In the genomic region with DNA sequence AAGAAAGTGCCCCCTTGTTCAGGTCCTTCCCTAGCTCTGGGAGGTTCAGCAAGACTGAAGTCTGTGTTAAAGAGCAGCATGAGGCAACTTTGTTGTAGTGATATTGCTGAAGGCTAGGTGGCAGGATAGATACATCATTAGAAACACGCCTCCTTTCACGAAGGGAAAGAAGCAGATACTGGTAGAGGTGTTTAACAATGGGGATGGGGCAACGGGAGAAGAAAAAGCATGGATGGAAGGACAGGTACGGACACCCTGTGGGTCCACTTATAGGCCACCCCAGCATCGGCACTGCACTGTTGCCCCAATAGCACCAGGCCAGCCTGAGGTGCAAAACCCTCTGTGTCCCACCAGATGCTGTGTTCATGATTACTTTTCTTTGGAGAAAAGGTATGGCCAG, we compare ENCODE assay signal across 8 cellular contexts. TPM values are rescaled to one million over a fixed set of nuclear protein-coding genes. Genes with fewer than 3 reads are reported as not detected.
A peak's percentile ranks its signal among the peaks of the same experiment; 100 is the strongest.
DNase-seq lines count a peak whose midpoint lies in the region; ATAC-seq and TF ChIP-seq lines count a peak whose summit lies in the region.

No MANE protein-coding gene starts in this region.

- peaks cover 10% of the 10 kb centered on the region for H3K4me1 Mint-ChIP-seq in T-helper 2 cell treated with Interferon-gamma antibody and Interleukin-4, amounts not matched to agents 5 μg/mL and 100 μg/mL, for 36 hours (ENCODE audit: low read depth)

- peak; percentile 72 for TF ChIP-seq CTCF in fibroblast of mammary gland (conservative IDR thresholded peaks at IDR 0.05; ENCODE audit: control insufficient read depth, insufficient read depth, low read depth, low read length)
- TF ChIP-seq CTCF in osteoblast (IDR thresholded peaks at IDR 0.05; ENCODE audit: extremely low read depth, low read depth, low read length) = peak; percentile 77

- H3K9me3 ChIP-seq in osteoblast (ENCODE audit: low read depth, low read length) = no peaks in the 10 kb centered on the region

- H3K79me2 ChIP-seq in osteoblast (ENCODE audit: insufficient read depth, low read length) = no peaks in the 10 kb centered on the region

- peaks cover 49% of the 10 kb centered on the region for H3K27me3 ChIP-seq in osteoblast (ENCODE audit: insufficient read depth, low read length)

- no peak overlapping the region for H2AFZ ChIP-seq in osteoblast (ENCODE audit: low read length)

- peaks cover 4% of the 10 kb centered on the region for H4K20me1 ChIP-seq in osteoblast (ENCODE audit: insufficient read depth, low read length)

- ATAC-seq in GM21360 (IDR thresholded peaks at IDR 0.05; ENCODE audit: unreplicated experiment) = peak; percentile 54
- ATAC-seq in HG02852 (IDR thresholded peaks at IDR 0.05; ENCODE audit: unreplicated experiment) = no peak

- H3K27ac ChIP-seq in osteoblast (ENCODE audit: low read depth, low read length) = no peak overlapping the region

- peaks cover 25% of the 10 kb centered on the region for H3K4me1 ChIP-seq in osteoblast (ENCODE audit: insufficient read depth, low read length)

- H3K36me3 ChIP-seq in osteoblast (ENCODE audit: insufficient read depth, low read length) = no peaks in the 10 kb centered on the region

- H3K4me3 Mint-ChIP-seq in T-helper 2 cell treated with Interferon-gamma antibody and Interleukin-4, amounts not matched to agents 5 μg/mL and 100 μg/mL, for 36 hours = no peak overlapping the region

- no peaks in the 10 kb centered on the region for H3K36me3 Mint-ChIP-seq in T-helper 2 cell treated with Interferon-gamma antibody and Interleukin-4, amounts not matched to agents 5 μg/mL and 100 μg/mL, for 36 hours (ENCODE audit: low read depth)

- no peak overlapping the region for H3K4me2 ChIP-seq in osteoblast (ENCODE audit: insufficient read depth, low read length)

- H3K27me3 Mint-ChIP-seq in T-helper 2 cell treated with Interferon-gamma antibody and Interleukin-4, amounts not matched to agents 5 μg/mL and 100 μg/mL, for 36 hours (ENCODE audit: low read depth) = peaks cover 46% of the 10 kb centered on the region

- H3K27ac Mint-ChIP-seq in T-helper 2 cell treated with Interferon-gamma antibody and Interleukin-4, amounts not matched to agents 5 μg/mL and 100 μg/mL, for 36 hours = no peak overlapping the region

- H3K9me3 Mint-ChIP-seq in T-helper 2 cell treated with Interferon-gamma antibody and Interleukin-4, amounts not matched to agents 5 μg/mL and 100 μg/mL, for 36 hours = no peaks in the 10 kb centered on the region

- DNase-seq in COLO829 (ENCODE audit: low spot score) = peak; percentile 82
- DNase-seq in NCI-H1436 treated with DMSO at 0.1 percent for 48 hours (lab: John Stamatoyannopoulos, UW) = peak; percentile 85
- DNase-seq in SKM-1 treated with dmso at 0.1 percent for 144 hours (lab: John Stamatoyannopoulos, UW; ENCODE audit: unreplicated experiment) = peak; percentile 61
- peak; percentile 71 for DNase-seq in fibroblast of mammary gland (ENCODE audit: low read depth)
- DNase-seq in osteoblast (ENCODE audit: insufficient read length, low spot score, missing footprints) = no peak
- DNase-seq in T-helper 2 cell treated with Interferon-gamma antibody and Interleukin-4, amounts not matched to agents 5 μg/mL and 100 μg/mL, for 36 hours (ENCODE audit: low spot score) = no peak

- no peak overlapping the region for H3K4me3 ChIP-seq in fibroblast of mammary gland (ENCODE audit: control insufficient read depth, low read depth, low read length)
- H3K4me3 ChIP-seq in osteoblast (ENCODE audit: insufficient read depth, low read length) = no peak overlapping the region

RNA-seq across cellular contexts. Expression of a gene that starts 3.5 kb away (rescaled TPM):
- total RNA-seq in osteoblast = 12.3 and 29.5 TPM in 2 replicates

Comparison
In these comparisons a context has a peak if more than half of its experiments do, and no peak if none do; other contexts are left out.
1. DNase-seq: peak in COLO829 (single experiment), NCI-H1436 treated with DMSO at 0.1 percent for 48 hours (single experiment), SKM-1 treated with dmso at 0.1 percent for 144 hours (single experiment) and fibroblast of mammary gland (single experiment); none in osteoblast (single experiment) and T-helper 2 cell treated with Interferon-gamma antibody and Interleukin-4, amounts not matched to agents 5 μg/mL and 100 μg/mL, for 36 hours (single experiment).